In the genomic region with DNA sequence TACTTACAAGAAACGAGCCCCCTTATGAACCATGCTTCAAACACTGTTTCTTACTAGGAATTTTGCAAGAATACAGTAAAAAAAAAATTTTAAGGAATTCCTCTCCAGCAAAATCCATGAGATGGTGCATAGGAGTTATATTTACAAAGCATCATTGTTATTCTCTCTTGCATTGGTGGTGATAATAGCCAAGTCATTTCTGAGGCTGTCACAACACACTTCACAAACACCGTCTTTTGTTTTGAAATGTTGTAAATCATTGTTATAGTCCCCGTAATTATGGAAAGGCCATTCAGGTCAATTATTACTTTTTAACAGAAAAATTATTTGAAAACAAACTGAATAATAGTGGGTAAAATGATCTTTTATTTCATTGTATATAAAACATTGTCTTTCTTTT, we compare ENCODE assay signal across 12 cellular contexts.
DNase-seq lines count a peak whose midpoint lies in the region; ATAC-seq lines count a peak whose summit lies in the region.
"Had no signal": no experiment of that assay in that cellular context is flagged by ENCODE, and none has a peak within 500 bp of the region (broad histone marks: within the 10 kb centered on the region; RNA-seq: fewer than 3 reads in every experiment).

No MANE protein-coding gene starts in this region.

- H3K23ac ChIP-seq in mesendoderm (ENCODE audit: low read length), result no peak overlapping the region

- H3K56ac ChIP-seq in mesendoderm (ENCODE audit: low read length), result no peak overlapping the region

- H3K27ac ChIP-seq in caudate nucleus (ENCODE audit: low read depth, low read length) (peak overlapping the region; percentile 24), mesendoderm (ENCODE audit: low read depth, low read length) (no peak overlapping the region)

- no CpG with 5 or more reads among the region's 3 CpGs for WGBS in mesendoderm (ENCODE audit: extremely low coverage, insufficient coverage, low lambda C conversion rate)

- H3K4ac ChIP-seq in mesendoderm (ENCODE audit: low read depth, low read length), result no peak overlapping the region

- H3K36me3 ChIP-seq in mesendoderm (ENCODE audit: control insufficient read depth, insufficient read depth, low read length) (peaks cover 1% of the 10 kb centered on the region), H7 (replicated peaks; ENCODE audit: control insufficient read depth, insufficient read depth, low read length) (peaks cover 5% of the 10 kb centered on the region)
- H3K36me3 ChIP-seq: BE2C had no signal

- no peak overlapping the region for H2AK5ac ChIP-seq in mesendoderm (ENCODE audit: low read length)

- H3K9ac ChIP-seq in mesendoderm (ENCODE audit: low read length), result no peak overlapping the region

- H3K18ac ChIP-seq in mesendoderm (ENCODE audit: low read length), result no peak overlapping the region

- no peak overlapping the region for H2BK5ac ChIP-seq in mesendoderm (ENCODE audit: low read length)

- H2BK15ac ChIP-seq in mesendoderm (replicated peaks; ENCODE audit: low read depth), result no peak overlapping the region

- H3K4me3 ChIP-seq in mesendoderm (ENCODE audit: low read length) (no peak overlapping the region), H7 (ENCODE audit: insufficient read depth, low read depth, low read length) (no peak overlapping the region)
- H3K4me3 ChIP-seq: HAP-1 had no signal

- ATAC-seq in HG03342 (IDR thresholded peaks at IDR 0.05; ENCODE audit: unreplicated experiment), result no peak

- H4K8ac ChIP-seq in mesendoderm (ENCODE audit: low read depth, low read length), result no peak overlapping the region

- DNase-seq in NCI-H146 (lab: John Stamatoyannopoulos, UW) (peak; percentile 29), NCI-H2227 treated with DMSO at 0.1 percent for 48 hours (lab: John Stamatoyannopoulos, UW) (peak; percentile 44), caudate nucleus (lab: John Stamatoyannopoulos, UW) (no peak), mesendoderm (no peak), H7 (no peak)
- DNase-seq: BE2C; C1 segment of cervical spinal cord; Caco-2; CD4-positive, CD25-positive, alpha-beta regulatory T cell; CD8-positive, alpha-beta memory T cell had no signal

- H3K79me1 ChIP-seq in mesendoderm (ENCODE audit: low read length), result no peaks in the 10 kb centered on the region

- H3K4me2 ChIP-seq in mesendoderm (ENCODE audit: low read length), result no peak overlapping the region

- H4K5ac ChIP-seq in mesendoderm (ENCODE audit: low read length), result no peak overlapping the region

- no peaks in the 10 kb centered on the region for H3K79me2 ChIP-seq in mesendoderm (ENCODE audit: control insufficient read depth, insufficient read depth, low read length)

- no peak overlapping the region for H2BK120ac ChIP-seq in mesendoderm (ENCODE audit: low read depth, low read length)

- no peaks in the 10 kb centered on the region for H3K4me1 ChIP-seq in mesendoderm (ENCODE audit: control insufficient read depth, low read depth, low read length)
- H3K4me1 ChIP-seq: BE2C, Caco-2 had no signal

- H3K27me3 ChIP-seq in mesendoderm (ENCODE audit: insufficient read depth, low read length, poor library complexity) (no peaks in the 10 kb centered on the region), H7 (ENCODE audit: control insufficient read depth, insufficient read depth, low read length) (no peaks in the 10 kb centered on the region)
- H3K27me3 ChIP-seq: BE2C had no signal

Comparison
In these comparisons a context has a peak if more than half of its experiments do, and no peak if none do; other contexts are left out.
1. DNase-seq: peak in NCI-H146 (single experiment) and NCI-H2227 treated with DMSO at 0.1 percent for 48 hours (single experiment); none in caudate nucleus (0 of 61), mesendoderm (single experiment) and H7 (single experiment).